In genomic region chr2:70458661-70459060, GRCh38 we compare ENCODE assay signal across 1 cellular context.
TF ChIP-seq lines count a peak whose summit lies in the region.

No MANE protein-coding gene starts in this region.

TF ChIP-seq in IMR-90, 13 proteins besides CTCF, POLR2A, EP300 and RAD21:
- TF ChIP-seq NFE2L2 (IDR thresholded peaks at IDR 0.05; ENCODE audit: low read depth, low read length) = no peak
TF ChIP-seq in IMR-90: peak in this region for 0.
